In the genomic region with DNA sequence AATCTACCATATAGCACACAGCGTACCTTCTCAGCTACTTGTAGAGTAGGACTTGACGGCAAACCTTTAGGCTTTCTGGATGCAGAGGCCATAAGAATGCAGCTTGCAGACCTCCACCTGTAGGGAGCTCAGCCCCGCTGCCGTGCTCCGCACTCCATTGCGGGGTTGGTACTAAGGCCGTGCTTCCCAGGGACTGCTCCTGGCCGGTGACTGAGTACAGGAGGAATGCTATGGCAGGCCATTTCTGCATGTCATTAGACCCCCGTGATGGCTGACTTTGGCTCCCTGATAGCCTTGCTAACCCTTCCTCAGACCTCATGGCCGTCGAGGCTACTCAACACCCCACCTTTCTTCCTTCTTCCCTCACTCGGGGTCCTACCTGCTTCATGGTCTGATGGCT, we compare ENCODE assay signal across 1 cellular context.
TF ChIP-seq lines count a peak whose summit lies in the region.

No MANE protein-coding gene starts in this region.

TF ChIP-seq in IMR-90, 13 proteins besides CTCF, POLR2A, EP300 and RAD21 (continued from another document):
- TF ChIP-seq, protein P1, sequence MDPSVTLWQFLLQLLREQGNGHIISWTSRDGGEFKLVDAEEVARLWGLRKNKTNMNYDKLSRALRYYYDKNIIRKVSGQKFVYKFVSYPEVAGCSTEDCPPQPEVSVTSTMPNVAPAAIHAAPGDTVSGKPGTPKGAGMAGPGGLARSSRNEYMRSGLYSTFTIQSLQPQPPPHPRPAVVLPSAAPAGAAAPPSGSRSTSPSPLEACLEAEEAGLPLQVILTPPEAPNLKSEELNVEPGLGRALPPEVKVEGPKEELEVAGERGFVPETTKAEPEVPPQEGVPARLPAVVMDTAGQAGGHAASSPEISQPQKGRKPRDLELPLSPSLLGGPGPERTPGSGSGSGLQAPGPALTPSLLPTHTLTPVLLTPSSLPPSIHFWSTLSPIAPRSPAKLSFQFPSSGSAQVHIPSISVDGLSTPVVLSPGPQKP (IDR thresholded peaks at IDR 0.05; ENCODE audit: borderline replicate concordance, low read depth, low read length), result no peak
